12 cellular contexts compared by ENCODE assay signal in genomic region chr13:83879431-83880171, GRCh38. TPM values are rescaled to one million over a fixed set of nuclear protein-coding genes. Genes with fewer than 3 reads are reported as not detected.
DNase-seq lines count a peak whose midpoint lies in the region; ATAC-seq and TF ChIP-seq lines count a peak whose summit lies in the region.
"Had no signal": no experiment of that assay in that cellular context is flagged by ENCODE, and none has a peak within 500 bp of the region (broad histone marks: within the 10 kb centered on the region; RNA-seq: fewer than 3 reads in every experiment).

No MANE protein-coding gene starts in this region.

- DNase-seq in GM23338 (ENCODE audit: low spot score) (peak; percentile 32), sciatic nerve (ENCODE audit: low spot score) (no peak), NOMO-1 treated with dmso at 0.1 percent for 144 hours (lab: John Stamatoyannopoulos, UW; ENCODE audit: unreplicated experiment) (no peak), activated gamma-delta T cell (lab: John Stamatoyannopoulos, UW) (no peak)
- DNase-seq in activated effector memory CD4-positive, alpha-beta T cell treated with Interleukin-2 at 50 U/mL for 16 hours, result no peak
- DNase-seq: NCI-H2227 treated with DMSO at 0.1 percent for 48 hours; stimulated activated CD4-positive, alpha-beta T cell treated with anti-CD3 and anti-CD28 coated beads, Interleukin-2, amount 100 ng/mL, for 24 hours had no signal

- no peaks in the 10 kb centered on the region for H3K9me2 ChIP-seq in GM23338 (ENCODE audit: insufficient read depth)

- peak overlapping the region; percentile 22; the same call in 1 of the 3 replicates for H3K4me3 Mint-ChIP-seq in GM23338

- H3K4me2 ChIP-seq in GM23338, result peak overlapping the region; percentile 85

- peaks cover 77% of the 10 kb centered on the region for H3K27me3 ChIP-seq in GM23338 (ENCODE audit: insufficient read depth)

- no peak overlapping the region for H3K27ac Mint-ChIP-seq in GM23338

- H3K4me3 ChIP-seq in GM23338 (peak overlapping the region; percentile 53), iPS-11a (ENCODE audit: low read depth, low read length) (peak overlapping the region; percentile 21)

- no peak for ATAC-seq in GM23338
- peak; percentile 47 for ATAC-seq in sciatic nerve
- ATAC-seq in HG03520 (IDR thresholded peaks at IDR 0.05; ENCODE audit: unreplicated experiment), result no peak

- peak overlapping the region; percentile 93 for H2AFZ ChIP-seq in GM23338

- H3K79me2 ChIP-seq in GM23338 (replicated peaks; ENCODE audit: insufficient read depth), result no peaks in the 10 kb centered on the region

- H4K20me1 ChIP-seq in GM23338 (replicated peaks; ENCODE audit: insufficient read depth), result no peaks in the 10 kb centered on the region

- TF ChIP-seq CTCF in GM23338 (conservative IDR thresholded peaks at IDR 0.05; ENCODE audit: low read depth in 2 of 2), result no peak

- peaks cover 17% of the 10 kb centered on the region for H3K36me3 Mint-ChIP-seq in GM23338 (ENCODE audit: low read depth)

- no peaks in the 10 kb centered on the region for H3K36me3 ChIP-seq in GM23338 (ENCODE audit: insufficient read depth)

- peaks cover 8% of the 10 kb centered on the region; the same call in 1 of the 3 replicates for H3K9me3 Mint-ChIP-seq in GM23338

- intact Hi-C loops in sciatic nerve (cut with DNase I), result no loop called here

- peaks cover 44% of the 10 kb centered on the region for H3K4me1 Mint-ChIP-seq in GM23338

- no peaks in the 10 kb centered on the region for H3F3A ChIP-seq in GM23338 (replicated peaks; ENCODE audit: low read depth)

- H3K4me1 ChIP-seq in GM23338 (ENCODE audit: insufficient read depth), result peaks cover 47% of the 10 kb centered on the region

- H3K27ac ChIP-seq in GM23338 (ENCODE audit: low read depth) (no peak overlapping the region), angular gyrus (ENCODE audit: low read depth, low read length) (peak overlapping the region; percentile 80)
- H3K27ac ChIP-seq: HL-60 had no signal

- peaks cover 19% of the 10 kb centered on the region for H3K27me3 Mint-ChIP-seq in GM23338 (ENCODE audit: insufficient read depth, low read depth, poor library complexity)

TF ChIP-seq in GM23338, 12 proteins besides CTCF, POLR2A, EP300 and RAD21:
- TF ChIP-seq EZH2 (IDR thresholded peaks at IDR 0.05; ENCODE audit: low read depth, unreplicated experiment) (peak; percentile 53), POLR2AphosphoS5 (IDR thresholded peaks at IDR 0.05; ENCODE audit: low read depth) (no peak), ZNF331 (CRISPR knock-in tag; IDR thresholded peaks at IDR 0.05; ENCODE audit: low read depth) (no peak), ZNF114 (CRISPR knock-in tag; IDR thresholded peaks at IDR 0.05) (no peak), JUNB (IDR thresholded peaks at IDR 0.05; ENCODE audit: unreplicated experiment) (no peak), EZH2phosphoT487 (IDR thresholded peaks at IDR 0.05; ENCODE audit: unreplicated experiment) (no peak)

RNA-seq across cellular contexts. Expression of gene SLITRK1, which starts 2.7 kb away (rescaled TPM):
- total RNA-seq in GM23338 (2014; rRNA removed; shearing (Covaris generic)), result 0.85 and 1.1 TPM in 2 replicates
- polyA plus RNA-seq in GM23338 (2016; fragmentation: Nextera tagmentation; extraction: Ambion mirVana), result 0.10 and 0.29 TPM in 2 replicates
- 6.2 TPM for total RNA-seq in sciatic nerve
- total RNA-seq: kidney had no signal
